Comparison of ENCODE assay signal across 17 cellular contexts in the genomic region with DNA sequence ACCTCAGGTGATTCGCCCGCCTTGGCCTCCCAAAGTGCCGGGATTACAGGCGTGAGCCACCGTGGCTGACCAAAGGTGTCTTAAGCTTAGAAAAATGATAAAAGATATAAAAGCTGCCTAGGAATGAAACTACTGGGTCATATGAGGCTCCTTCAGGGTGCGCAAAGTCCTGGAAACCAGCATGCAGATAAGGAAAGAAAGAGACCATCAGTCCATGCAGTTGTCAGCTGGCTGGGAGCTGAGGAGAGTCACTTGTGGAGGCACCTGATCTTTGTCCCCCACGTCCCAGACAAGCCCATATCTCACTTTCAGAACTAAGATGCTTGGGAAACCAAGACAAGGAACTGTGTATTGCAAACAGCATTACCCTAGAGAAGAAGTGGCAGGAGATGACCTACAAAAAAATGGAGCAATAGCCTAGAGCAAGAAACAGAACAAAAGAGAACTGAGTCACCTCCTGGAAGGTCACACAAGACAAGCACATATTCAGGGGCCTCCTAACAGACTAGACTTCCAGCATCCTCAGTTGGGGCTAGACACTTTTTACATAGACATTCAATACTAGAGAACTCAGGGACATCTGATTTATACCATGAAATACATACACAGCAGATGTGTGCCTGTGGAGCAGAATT. TPM values are rescaled to one million over a fixed set of nuclear protein-coding genes. Genes with fewer than 3 reads are reported as not detected.
DNase-seq lines count a peak whose midpoint lies in the region; ATAC-seq and TF ChIP-seq lines count a peak whose summit lies in the region.
"Had no signal": no experiment of that assay in that cellular context is flagged by ENCODE, and none has a peak within 500 bp of the region (broad histone marks: within the 10 kb centered on the region; RNA-seq: fewer than 3 reads in every experiment).

No MANE protein-coding gene starts in this region.

- H3K36me3 ChIP-seq in neural progenitor cell: no peaks in the 10 kb centered on the region
- H3K36me3 ChIP-seq: sigmoid colon, thoracic aorta had no signal

- no peaks in the 10 kb centered on the region for H3K36me3 Mint-ChIP-seq in neural progenitor cell
- H3K36me3 Mint-ChIP-seq in activated CD4-positive, alpha-beta T cell treated with anti-CD3 and anti-CD28 coated beads, Interleukin-2, amount 10 ng/mL, durations not matched to agents 24 days and 14 days (ENCODE audit: low read depth): peaks cover 3% of the 10 kb centered on the region
- H3K36me3 Mint-ChIP-seq: WTC11 had no signal

- no peaks in the 10 kb centered on the region for H3K79me2 ChIP-seq in neural progenitor cell (ENCODE audit: low read depth)

- H3K9ac ChIP-seq in neural progenitor cell: no peak overlapping the region

- no peaks in the 10 kb centered on the region for H3K9me3 ChIP-seq in neural progenitor cell (ENCODE audit: low read depth)
- H3K9me3 ChIP-seq: sigmoid colon, thoracic aorta had no signal

- H3K4me1 Mint-ChIP-seq in neural progenitor cell: no peaks in the 10 kb centered on the region
- H3K4me1 Mint-ChIP-seq in activated CD4-positive, alpha-beta T cell treated with anti-CD3 and anti-CD28 coated beads, Interleukin-2, amount 10 ng/mL, durations not matched to agents 24 days and 14 days: peaks cover 14% of the 10 kb centered on the region
- H3K4me1 Mint-ChIP-seq in stimulated activated naive CD8-positive, alpha-beta T cell treated with anti-CD3 and anti-CD28 coated beads, Interleukin-15, amount 100 ng/mL, for 72 hours: peaks cover 35% of the 10 kb centered on the region

- H3K27ac ChIP-seq in VCaP (peak overlapping the region; percentile 32; the same call in 1 of the 2 replicates), neural progenitor cell (no peak overlapping the region)

- H4K20me1 ChIP-seq in neural progenitor cell (ENCODE audit: low read depth): no peaks in the 10 kb centered on the region

- TF ChIP-seq CTCF in NB4 (IDR thresholded peaks at IDR 0.05; ENCODE audit: low read depth, low read length) (no peak), VCaP (conservative IDR thresholded peaks at IDR 0.05) (no peak), neural progenitor cell (IDR thresholded peaks at IDR 0.05) (no peak)

- H3K27me3 ChIP-seq in neural progenitor cell: no peaks in the 10 kb centered on the region
- H3K27me3 ChIP-seq: dorsolateral prefrontal cortex, sigmoid colon had no signal

- TF ChIP-seq POLR2A in NB4 (IDR thresholded peaks at IDR 0.05; ENCODE audit: extremely low read depth, insufficient read length): no peak

- H3K27ac Mint-ChIP-seq in neural progenitor cell: no peak overlapping the region
- no peak overlapping the region for H3K27ac Mint-ChIP-seq in activated CD4-positive, alpha-beta T cell treated with anti-CD3 and anti-CD28 coated beads, Interleukin-2, amount 10 ng/mL, durations not matched to agents 24 days and 14 days
- no peak overlapping the region for H3K27ac Mint-ChIP-seq in stimulated activated naive CD8-positive, alpha-beta T cell treated with anti-CD3 and anti-CD28 coated beads, Interleukin-15, amount 100 ng/mL, for 72 hours
- H3K27ac Mint-ChIP-seq: activated CD4-positive, alpha-beta memory T cell treated with anti-CD3 and anti-CD28 coated beads for 36 hours; stimulated activated effector memory CD8-positive, alpha-beta T cell treated with anti-CD3 and anti-CD28 coated beads, Interleukin-12 subunit alpha, Interleukin-12 subunit beta, amount 100 ng/mL, for 72 hours; WTC11 had no signal

- DNase-seq in ELF-1 (ENCODE audit: low read depth, low spot score) (peak; percentile 44), NB4 (ENCODE audit: low read depth) (peak; percentile 41), neural progenitor cell (ENCODE audit: low spot score) (no peak)
- DNase-seq in activated CD4-positive, alpha-beta T cell treated with anti-CD3 and anti-CD28 coated beads, Interleukin-2, amount 10 ng/mL, durations not matched to agents 24 days and 14 days: no peak
- no peak for DNase-seq in stimulated activated naive CD8-positive, alpha-beta T cell treated with anti-CD3 and anti-CD28 coated beads, Interleukin-15, amount 100 ng/mL, for 72 hours
- DNase-seq: NCI-H1417 treated with DMSO at 0.1 percent for 48 hours had no signal

- no peaks in the 10 kb centered on the region for H3K9me3 Mint-ChIP-seq in neural progenitor cell
- H3K9me3 Mint-ChIP-seq in activated CD4-positive, alpha-beta T cell treated with anti-CD3 and anti-CD28 coated beads, Interleukin-2, amount 10 ng/mL, durations not matched to agents 24 days and 14 days: peaks cover 4% of the 10 kb centered on the region
- H3K9me3 Mint-ChIP-seq in stimulated activated naive CD8-positive, alpha-beta T cell treated with anti-CD3 and anti-CD28 coated beads, Interleukin-15, amount 100 ng/mL, for 72 hours: no peaks in the 10 kb centered on the region
- H3K9me3 Mint-ChIP-seq: activated CD4-positive, alpha-beta memory T cell treated with anti-CD3 and anti-CD28 coated beads for 36 hours; central memory CD8-positive, alpha-beta T cell; stimulated activated effector memory CD8-positive, alpha-beta T cell treated with anti-CD3 and anti-CD28 coated beads, Interleukin-12 subunit alpha, Interleukin-12 subunit beta, amount 100 ng/mL, for 72 hours; WTC11 had no signal

- H3K4me2 ChIP-seq in neural progenitor cell: no peak overlapping the region

- no peak for ATAC-seq in HG03520 (IDR thresholded peaks at IDR 0.05; ENCODE audit: unreplicated experiment)
- ATAC-seq in stimulated activated naive CD8-positive, alpha-beta T cell treated with anti-CD3 and anti-CD28 coated beads, Interleukin-15, amount 100 ng/mL, for 72 hours: no peak

- no peak overlapping the region for H3K4me3 ChIP-seq in NB4 (ENCODE audit: low read depth, low read length)
- no peak overlapping the region for H3K4me3 ChIP-seq in neural progenitor cell

- H3F3A ChIP-seq in neural progenitor cell (ENCODE audit: low read depth): no peaks in the 10 kb centered on the region

- H3K4me3 Mint-ChIP-seq in neural progenitor cell: no peak overlapping the region
- no peak overlapping the region for H3K4me3 Mint-ChIP-seq in activated CD4-positive, alpha-beta T cell treated with anti-CD3 and anti-CD28 coated beads, Interleukin-2, amount 10 ng/mL, durations not matched to agents 24 days and 14 days
- no peak overlapping the region for H3K4me3 Mint-ChIP-seq in stimulated activated naive CD8-positive, alpha-beta T cell treated with anti-CD3 and anti-CD28 coated beads, Interleukin-15, amount 100 ng/mL, for 72 hours
- H3K4me3 Mint-ChIP-seq: activated CD4-positive, alpha-beta memory T cell treated with anti-CD3 and anti-CD28 coated beads for 36 hours; CD8-positive, alpha-beta T cell; stimulated activated effector memory CD8-positive, alpha-beta T cell treated with anti-CD3 and anti-CD28 coated beads, Interleukin-12 subunit alpha, Interleukin-12 subunit beta, amount 100 ng/mL, for 72 hours; WTC11 had no signal

- no peaks in the 10 kb centered on the region for H3K4me1 ChIP-seq in neural progenitor cell

- intact Hi-C loops in activated CD4-positive, alpha-beta T cell treated with anti-CD3 and anti-CD28 coated beads, Interleukin-2, amount 10 ng/mL, durations not matched to agents 24 days and 14 days (cut with micrococcal nuclease): loop anchor here (2.0 kb wide), 1 partner anchor 101 kb away; a partner anchor contains a TSS

- peak overlapping the region; percentile 98 for H2AFZ ChIP-seq in neural progenitor cell (replicated peaks)

- H3K27me3 Mint-ChIP-seq in neural progenitor cell (ENCODE audit: insufficient read depth, low read depth): peaks cover 6% of the 10 kb centered on the region
- no peaks in the 10 kb centered on the region for H3K27me3 Mint-ChIP-seq in activated CD4-positive, alpha-beta T cell treated with anti-CD3 and anti-CD28 coated beads, Interleukin-2, amount 10 ng/mL, durations not matched to agents 24 days and 14 days
- no peaks in the 10 kb centered on the region for H3K27me3 Mint-ChIP-seq in stimulated activated naive CD8-positive, alpha-beta T cell treated with anti-CD3 and anti-CD28 coated beads, Interleukin-15, amount 100 ng/mL, for 72 hours
- H3K27me3 Mint-ChIP-seq: activated CD4-positive, alpha-beta memory T cell treated with anti-CD3 and anti-CD28 coated beads for 36 hours; central memory CD8-positive, alpha-beta T cell; naive thymus-derived CD8-positive, alpha-beta T cell had no signal

RNA-seq across cellular contexts. Expression of a gene that starts 2.9 kb away (rescaled TPM):
- 0.53 and 0.54 TPM in 2 replicates for total RNA-seq in neural progenitor cell (ENCODE audit: low replicate concordance)
- total RNA-seq in activated CD4-positive, alpha-beta T cell treated with anti-CD3 and anti-CD28 coated beads, Interleukin-2, amount 10 ng/mL, durations not matched to agents 24 days and 14 days: 11.1 and 11.7 TPM in 2 replicates

RNA-seq across cellular contexts. Expression of a gene that starts 33.9 kb away (rescaled TPM):
- total RNA-seq in neural progenitor cell (ENCODE audit: low replicate concordance): 21.6 and 50.4 TPM in 2 replicates
- 66.7 and 67.0 TPM in 2 replicates for total RNA-seq in activated CD4-positive, alpha-beta T cell treated with anti-CD3 and anti-CD28 coated beads, Interleukin-2, amount 10 ng/mL, durations not matched to agents 24 days and 14 days

RNA-seq across cellular contexts. Expression of a gene that starts 33.9 kb away (rescaled TPM):
- 66.3 and 97.0 TPM in 2 replicates for total RNA-seq in neural progenitor cell (ENCODE audit: low replicate concordance)
- total RNA-seq in activated CD4-positive, alpha-beta T cell treated with anti-CD3 and anti-CD28 coated beads, Interleukin-2, amount 10 ng/mL, durations not matched to agents 24 days and 14 days: 63.0 and 65.0 TPM in 2 replicates

RNA-seq across cellular contexts. Expression of a gene that starts 34.2 kb away (rescaled TPM):
- 32.3 and 51.6 TPM in 2 replicates for total RNA-seq in neural progenitor cell (ENCODE audit: low replicate concordance)
- total RNA-seq in activated CD4-positive, alpha-beta T cell treated with anti-CD3 and anti-CD28 coated beads, Interleukin-2, amount 10 ng/mL, durations not matched to agents 24 days and 14 days: 22.7 and 26.8 TPM in 2 replicates

Comparison
In these comparisons a context has a peak if more than half of its experiments do, and no peak if none do; other contexts are left out.
1. DNase-seq: peak in ELF-1 (single experiment) and NB4 (single experiment); none in neural progenitor cell (single experiment), activated CD4-positive, alpha-beta T cell treated with anti-CD3 and anti-CD28 coated beads, Interleukin-2, amount 10 ng/mL, durations not matched to agents 24 days and 14 days (single experiment) and stimulated activated naive CD8-positive, alpha-beta T cell treated with anti-CD3 and anti-CD28 coated beads, Interleukin-15, amount 100 ng/mL, for 72 hours (0 of 2).